In the genomic region with DNA sequence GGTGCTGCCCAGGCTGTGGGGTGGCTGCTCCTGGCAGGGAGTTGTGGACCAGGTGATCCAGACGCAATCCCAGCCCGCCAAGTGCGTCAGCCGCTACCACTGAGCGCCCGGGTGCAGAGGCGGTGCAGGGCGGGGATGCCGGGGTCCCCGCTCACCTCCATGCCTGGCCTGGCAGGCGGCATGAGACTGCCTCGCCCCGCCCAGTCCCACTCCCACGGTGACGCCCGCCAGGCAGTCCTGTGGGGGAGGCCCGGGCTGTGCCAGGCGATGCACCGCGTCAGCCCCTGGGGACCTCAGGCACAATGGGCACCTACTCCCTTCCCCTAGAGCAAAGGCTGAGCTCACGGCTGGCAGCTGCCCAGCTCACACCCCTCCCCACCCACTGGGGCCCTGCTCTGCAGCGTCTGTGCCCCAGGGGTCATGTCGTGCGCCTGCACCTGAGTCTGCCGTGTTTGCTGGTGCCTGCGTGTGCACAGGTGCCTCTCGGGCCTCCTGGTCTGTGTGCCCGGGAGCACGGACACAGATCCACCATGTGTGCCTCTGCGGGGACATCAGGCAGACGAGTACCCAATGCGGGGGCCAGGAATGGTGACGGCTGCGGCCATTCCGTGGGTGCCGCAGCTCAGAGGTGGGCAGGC, we compare ENCODE assay signal across 16 cellular contexts. TPM values are rescaled to one million over a fixed set of nuclear protein-coding genes. Genes with fewer than 3 reads are reported as not detected.
DNase-seq lines count a peak whose midpoint lies in the region; TF ChIP-seq lines count a peak whose summit lies in the region.
"Had no signal": no experiment of that assay in that cellular context is flagged by ENCODE, and none has a peak within 500 bp of the region (broad histone marks: within the 10 kb centered on the region; RNA-seq: fewer than 3 reads in every experiment).

No MANE protein-coding gene starts in this region.

- H3K23ac ChIP-seq in mesenchymal stem cell (ENCODE audit: low read length in 2 of 2): no peak overlapping the region

- no peak overlapping the region for H2AK5ac ChIP-seq in mesenchymal stem cell (ENCODE audit: low read length, severe bottlenecking)

- no peak overlapping the region for H3K9ac ChIP-seq in mesenchymal stem cell (ENCODE audit: low read length)

- TF ChIP-seq EP300 in ovary (IDR thresholded peaks at IDR 0.05): no peak

- no peak overlapping the region for H2BK120ac ChIP-seq in mesenchymal stem cell (ENCODE audit: low read depth, low read length)

- no peak overlapping the region for H3K4ac ChIP-seq in mesenchymal stem cell (ENCODE audit: low read depth in 1 of 2, low read length in 2 of 2)

- TF ChIP-seq CTCF in prostate gland (IDR thresholded peaks at IDR 0.05) (no peak), ovary (IDR thresholded peaks at IDR 0.05) (no peak)

- H3K27ac ChIP-seq in mesenchymal stem cell (ENCODE audit: low read length, poor library complexity, severe bottlenecking): no peak overlapping the region
- no peak overlapping the region for H3K27ac ChIP-seq in prostate gland
- H3K27ac ChIP-seq in ovary: no peak overlapping the region

- peaks cover 9% of the 10 kb centered on the region for H3K79me1 ChIP-seq in mesenchymal stem cell (replicated peaks; ENCODE audit: low read length, poor library complexity, severe bottlenecking)

- TF ChIP-seq POLR2A in Raji (IDR thresholded peaks at IDR 0.05; ENCODE audit: insufficient read depth, low read depth, low read length) (0 out of 2 replicates have a peak, but pooled peaks have one; percentile 5), prostate gland (IDR thresholded peaks at IDR 0.05) (no peak), ovary (IDR thresholded peaks at IDR 0.05) (no peak)

- H4K8ac ChIP-seq in mesenchymal stem cell (ENCODE audit: low read length): no peak overlapping the region

- H2BK5ac ChIP-seq in mesenchymal stem cell (ENCODE audit: low read depth, low read length, poor library complexity, severe bottlenecking): no peak overlapping the region

- DNase-seq in DMS79 treated with DMSO at 0.1 percent for 48 hours (lab: John Stamatoyannopoulos, UW) (peak; percentile 65), NCI-H1417 (lab: John Stamatoyannopoulos, UW) (peak in 2 of 3 experiments; percentile 87 to 90), mesenchymal stem cell (no peak), prostate gland (ENCODE audit: low spot score) (no peak), ovary (no peak)
- DNase-seq in stimulated activated CD4-positive, alpha-beta T cell treated with anti-CD3 and anti-CD28 coated beads, Interleukin-4, amount 100 ng/mL, for 24 hours: no peak
- DNase-seq: CD4-positive, alpha-beta T cell; effector CD4-positive, alpha-beta T cell; left ventricle myocardium superior; NCI-H510A treated with DMSO at 0.1 percent for 48 hours had no signal

- peaks cover 3 to 54% of the 10 kb centered on the region in 2 experiments for H3K27me3 ChIP-seq in mesenchymal stem cell (ENCODE audit: control insufficient read depth in 1 of 2, insufficient read depth in 1 of 2, low read length in 2 of 2)
- peaks cover 15% of the 10 kb centered on the region for H3K27me3 ChIP-seq in prostate gland (replicated peaks; ENCODE audit: insufficient read depth)
- H3K27me3 ChIP-seq in ovary: no peaks in the 10 kb centered on the region

- H3K4me1 ChIP-seq in mesenchymal stem cell (ENCODE audit: control insufficient read depth, insufficient read depth, low read depth, low read length) (peaks cover 37% of the 10 kb centered on the region), prostate gland (replicated peaks) (peaks cover 5% of the 10 kb centered on the region), ovary (ENCODE audit: insufficient read depth) (peaks cover 12% of the 10 kb centered on the region)

- peak overlapping the region; percentile 18 for H4K91ac ChIP-seq in mesenchymal stem cell (ENCODE audit: low read length)

- H2AFZ ChIP-seq in mesenchymal stem cell (ENCODE audit: low read depth, low read length): no peak overlapping the region

- H2BK15ac ChIP-seq in mesenchymal stem cell (ENCODE audit: low read depth, poor library complexity, severe bottlenecking): no peak overlapping the region

- H3K4me2 ChIP-seq in mesenchymal stem cell (ENCODE audit: low read length, poor library complexity, severe bottlenecking): no peak overlapping the region

- intact Hi-C loops in prostate gland (cut with DNase I) (no loop called here), ovary (cut with DNase I) (no loop called here)

- H3K18ac ChIP-seq in mesenchymal stem cell (ENCODE audit: low read depth in 1 of 2, low read length in 2 of 2): no peak overlapping the region

- 89% methylated on average over 36 of the region's 36 CpGs for WGBS in mesenchymal stem cell
- WGBS in prostate gland: 44% methylated on average over 23 of the region's 36 CpGs
- 49 to 68% (median 50%) methylated on average over 34 to 36 of the region's 36 CpGs for WGBS in ovary, 3 donors

- H3K9me3 ChIP-seq in mesenchymal stem cell (ENCODE audit: control insufficient read depth, low read length): no peaks in the 10 kb centered on the region
- no peaks in the 10 kb centered on the region for H3K9me3 ChIP-seq in prostate gland
- H3K9me3 ChIP-seq in ovary: no peaks in the 10 kb centered on the region

- no peak overlapping the region for H3K14ac ChIP-seq in mesenchymal stem cell (ENCODE audit: low read length in 2 of 2)

- H3K36me3 ChIP-seq in mesenchymal stem cell (ENCODE audit: control insufficient read depth in 1 of 2, insufficient read depth in 2 of 2, low read depth in 1 of 2, low read length in 2 of 2): peaks cover 8 to 36% of the 10 kb centered on the region in 2 experiments
- H3K36me3 ChIP-seq in prostate gland: no peaks in the 10 kb centered on the region
- H3K36me3 ChIP-seq in ovary: no peaks in the 10 kb centered on the region

- H3K4me3 ChIP-seq in mesenchymal stem cell (ENCODE audit: insufficient read depth in 1 of 2, low read depth in 1 of 2, low read length in 2 of 2): no peak overlapping the region
- no peak overlapping the region for H3K4me3 ChIP-seq in prostate gland
- H3K4me3 ChIP-seq in ovary: no peak overlapping the region

- no peak overlapping the region for H2BK12ac ChIP-seq in mesenchymal stem cell (ENCODE audit: low read length in 2 of 2)

RNA-seq across cellular contexts. Expression of gene RPUSD1, which starts 5.3 kb away (rescaled TPM):
- 20.2 TPM for polyA plus RNA-seq in mesenchymal stem cell (2013, experiment 1 of 2)
- polyA plus RNA-seq in mesenchymal stem cell (2013, experiment 2 of 2): 20.1 TPM
- total RNA-seq in prostate gland: 10 to 100 TPM; 22.0 to 32.4 TPM
- 10 to 100 TPM; 11.1 to 18.6 (median 16.1) TPM for total RNA-seq in ovary
- polyA plus RNA-seq in ovary: 10 to 100 TPM in 1 of 2 donors, not detected in 1; 13.1 TPM

RNA-seq across cellular contexts. Expression of gene CHTF18, which starts 5.5 kb away (rescaled TPM):
- 6.2 TPM for polyA plus RNA-seq in mesenchymal stem cell (2013, experiment 1 of 2)
- polyA plus RNA-seq in mesenchymal stem cell (2013, experiment 2 of 2): 6.0 TPM
- 10 to 100 TPM in 1 of 2 donors, 1 to 10 TPM in 1; 7.8 to 57.5 TPM for total RNA-seq in prostate gland
- total RNA-seq in ovary: 10 to 100 TPM in 6 of 7 donors, 1 to 10 TPM in 1; 8.5 to 25.5 (median 18.7) TPM
- polyA plus RNA-seq in ovary: 10 to 100 TPM in 1 of 2 donors, under 1 TPM in 1; 0.32 to 21.7 TPM

RNA-seq across cellular contexts. Expression of gene GNG13, which starts 17.6 kb away (rescaled TPM):
- not detected for polyA plus RNA-seq in mesenchymal stem cell (2013, experiment 1 of 2)
- polyA plus RNA-seq in mesenchymal stem cell (2013, experiment 2 of 2): not detected
- total RNA-seq in prostate gland (not detected), ovary (not detected)
- polyA plus RNA-seq in ovary: not detected
- total RNA-seq: cardiac septum; CD4-positive, alpha-beta T cell; left ventricle myocardium superior; M059J; myocyte; progenitor cell of endocrine pancreas; T-helper 2 cell treated with Interferon-gamma antibody and Interleukin-4, amounts not matched to agents 100 ng/mL and 5 ng/mL, for 36 hours had no signal

RNA-seq across cellular contexts. Expression of gene MSLN, which starts 22.4 kb away (rescaled TPM):
- not detected for polyA plus RNA-seq in mesenchymal stem cell (2013, experiment 1 of 2)
- polyA plus RNA-seq in mesenchymal stem cell (2013, experiment 2 of 2): not detected
- total RNA-seq in prostate gland (1 to 10 TPM in 1 of 2 donors, under 1 TPM in 1; 0.74 to 7.3 TPM), ovary (100 to 1,000 TPM in 1 of 7 donors, 10 to 100 TPM in 3, 1 to 10 TPM in 2, under 1 TPM in 1; 0.40 to 314 (median 13.6) TPM)
- 1 to 10 TPM; 1.5 to 1.9 TPM for polyA plus RNA-seq in ovary
- total RNA-seq: cardiac septum; CD4-positive, alpha-beta T cell; myocyte had no signal

RNA-seq across cellular contexts. Expression of gene CIAO3, which starts 42.1 kb away (rescaled TPM):
- polyA plus RNA-seq in mesenchymal stem cell (2013, experiment 1 of 2): 10.3 TPM
- polyA plus RNA-seq in mesenchymal stem cell (2013, experiment 2 of 2): 11.2 TPM
- 10 to 100 TPM; 56.7 to 76.6 TPM for total RNA-seq in prostate gland
- total RNA-seq in ovary: 10 to 100 TPM; 20.8 to 32.5 (median 22.2) TPM
- 10 to 100 TPM in 1 of 2 donors, 1 to 10 TPM in 1; 8.5 to 18.0 TPM for polyA plus RNA-seq in ovary

Comparison
In these comparisons a context has a peak if more than half of its experiments do, and no peak if none do; other contexts are left out.
1. DNase-seq: peak in DMS79 treated with DMSO at 0.1 percent for 48 hours (single experiment) and NCI-H1417 (2 of 3); none in mesenchymal stem cell (single experiment), prostate gland (single experiment), stimulated activated CD4-positive, alpha-beta T cell treated with anti-CD3 and anti-CD28 coated beads, Interleukin-4, amount 100 ng/mL, for 24 hours (single experiment) and ovary (0 of 5).